In genomic region chr12:132261328-132262138, GRCh38 we compare ENCODE assay signal across 19 cellular contexts.
DNase-seq lines count a peak whose midpoint lies in the region; ATAC-seq, FAIRE-seq and TF ChIP-seq lines count a peak whose summit lies in the region.
"Had no signal": no experiment of that assay in that cellular context is flagged by ENCODE, and none has a peak within 500 bp of the region (broad histone marks: within the 10 kb centered on the region; RNA-seq: fewer than 3 reads in every experiment).

No MANE protein-coding gene starts in this region.

- H3K79me1 ChIP-seq in H1 (ENCODE audit: low read depth, low read length), result no peaks in the 10 kb centered on the region

- H2AFZ ChIP-seq in H1 (ENCODE audit: low read length) (no peak overlapping the region), osteoblast (ENCODE audit: low read length) (no peak overlapping the region)

- no peak overlapping the region for H2AK5ac ChIP-seq in H1 (ENCODE audit: low read depth, low read length)

- TF ChIP-seq CTCF in HEK293 (tag by site-specific recombination; IDR thresholded peaks at IDR 0.05) (no peak), H1 (IDR thresholded peaks at IDR 0.05; ENCODE audit: control extremely low read depth in 1 of 3, insufficient read depth in 1 of 3, low read depth in 1 of 3, low read length in 3 of 3) (no peak), osteoblast (IDR thresholded peaks at IDR 0.05; ENCODE audit: extremely low read depth, low read depth, low read length) (no peak)
- no peak for TF ChIP-seq CTCF in activated CD8-positive, alpha-beta T cell treated with anti-CD3 and anti-CD28 coated beads for 36 hours (IDR thresholded peaks at IDR 0.05)

- H3K27ac ChIP-seq in BLaER1 (no peak overlapping the region), HEK293 (ENCODE audit: extremely low read depth, low read depth, low read length) (no peak overlapping the region), H1 (ENCODE audit: low read depth, low read length) (no peak overlapping the region), osteoblast (ENCODE audit: low read depth, low read length) (no peak overlapping the region)

- no peak overlapping the region for H4K5ac ChIP-seq in H1 (ENCODE audit: insufficient read length, low read depth, low read length)

- CTCF ChIA-PET in HEK293 (lab: Yijun Ruan, JAX) (no interaction called here), H1 (lab: Charles Lee; ENCODE audit: partially characterized antibody) (interaction anchor here (0.6 to 2.6 kb wide), 10 partner anchors 12 to 457 kb away, joined by 3 to 9 read pairs (median 3); no protein-coding TSS in a partner anchor)
- CTCF ChIA-PET in activated CD8-positive, alpha-beta T cell treated with anti-CD3 and anti-CD28 coated beads for 36 hours (lab: Charles Lee), result no interaction called here

- no peak overlapping the region for H3K27ac Mint-ChIP-seq in activated CD8-positive, alpha-beta T cell treated with anti-CD3 and anti-CD28 coated beads for 36 hours

- H3K4ac ChIP-seq in H1 (replicated peaks; ENCODE audit: insufficient read length, low read depth, low read length), result no peak overlapping the region

- POLR2A ChIA-PET in HEK293 (lab: Yijun Ruan, JAX), result no interaction called here
- POLR2A ChIA-PET in H1 (lab: Charles Lee; ENCODE audit: partially characterized antibody), result no interaction called here
- POLR2A ChIA-PET in activated CD8-positive, alpha-beta T cell treated with anti-CD3 and anti-CD28 coated beads for 36 hours (lab: Charles Lee), result no interaction called here

- H2BK120ac ChIP-seq in H1 (replicated peaks; ENCODE audit: low read depth, low read length), result no peak overlapping the region

- 0 out of 2 replicates have a peak overlapping the region, but pooled peaks have one; percentile 16 for H2BK15ac ChIP-seq in H1 (ENCODE audit: low read length)

- H3K36me3 ChIP-seq in BLaER1 (no peaks in the 10 kb centered on the region), HEK293 (ENCODE audit: control insufficient read depth in 2 of 2, insufficient read depth in 1 of 2, low read length in 2 of 2) (no peaks in the 10 kb centered on the region), H1 (ENCODE audit: control insufficient read depth in 2 of 4, insufficient read depth in 4 of 4, low read length in 3 of 4) (no peaks in the 10 kb centered on the region), osteoblast (ENCODE audit: insufficient read depth, low read length) (no peaks in the 10 kb centered on the region)

- no peaks in the 10 kb centered on the region for H3K9me3 Mint-ChIP-seq in activated CD8-positive, alpha-beta T cell treated with anti-CD3 and anti-CD28 coated beads for 36 hours

- FAIRE-seq in H1 (lab: Jason Lieb, UNC), result no peak
- FAIRE-seq: GM12892 had no signal

- H2BK5ac ChIP-seq in H1 (ENCODE audit: low read depth, low read length), result no peak overlapping the region

- H4K20me1 ChIP-seq in BLaER1, result no peaks in the 10 kb centered on the region
- peaks cover 0 to 1% of the 10 kb centered on the region in 2 experiments for H4K20me1 ChIP-seq in H1 (replicated peaks in 1 of 2; ENCODE audit: control insufficient read depth in 1 of 2, insufficient read depth in 2 of 2, low read length in 2 of 2)
- no peaks in the 10 kb centered on the region for H4K20me1 ChIP-seq in osteoblast (ENCODE audit: insufficient read depth, low read length)

- no peaks in the 10 kb centered on the region for H3K4me1 Mint-ChIP-seq in activated CD8-positive, alpha-beta T cell treated with anti-CD3 and anti-CD28 coated beads for 36 hours (ENCODE audit: low read depth)

- intact Hi-C loops in activated CD8-positive, alpha-beta T cell treated with anti-CD3 and anti-CD28 coated beads for 36 hours (cut with micrococcal nuclease), result no loop called here

- no peak overlapping the region for H3K14ac ChIP-seq in H1 (ENCODE audit: insufficient read length)

- no peak overlapping the region for H3K23ac ChIP-seq in H1 (ENCODE audit: insufficient read length)

- no peak for TF ChIP-seq POLR2A in H1 (IDR thresholded peaks at IDR 0.05; ENCODE audit: control extremely low read depth in 1 of 2, low read depth in 2 of 2, low read length in 2 of 2)

- H3K79me2 ChIP-seq in H1 (ENCODE audit: control insufficient read depth in 1 of 2, insufficient read depth in 2 of 2, low read length in 2 of 2), result no peaks in the 10 kb centered on the region
- H3K79me2 ChIP-seq in osteoblast (ENCODE audit: insufficient read depth, low read length), result no peaks in the 10 kb centered on the region

- H3K4me2 ChIP-seq in BLaER1 (peak overlapping the region; percentile 58), H1 (ENCODE audit: insufficient read depth in 1 of 2, low read depth in 2 of 2, low read length in 2 of 2) (no peak overlapping the region), osteoblast (ENCODE audit: insufficient read depth, low read length) (no peak overlapping the region)

- peak overlapping the region; percentile 23; the same call in 1 of the 2 replicates for H4K8ac ChIP-seq in H1 (ENCODE audit: extremely low read depth, insufficient read depth, low read length)

- no peaks in the 10 kb centered on the region for H3K36me3 Mint-ChIP-seq in activated CD8-positive, alpha-beta T cell treated with anti-CD3 and anti-CD28 coated beads for 36 hours (ENCODE audit: low read depth)

- no peaks in the 10 kb centered on the region for H3K23me2 ChIP-seq in H1 (ENCODE audit: low read depth, low read length)

- no peaks in the 10 kb centered on the region for H3K9me3 ChIP-seq in BLaER1
- H3K9me3 ChIP-seq in HEK293 (ENCODE audit: control insufficient read depth, insufficient read depth, low read depth, low read length), result no peaks in the 10 kb centered on the region
- H3K9me3 ChIP-seq in H1 (ENCODE audit: insufficient read depth in 2 of 2, low read depth in 1 of 2, low read length in 1 of 2), result no peaks in the 10 kb centered on the region
- H3K9me3 ChIP-seq in osteoblast (ENCODE audit: low read depth, low read length), result no peaks in the 10 kb centered on the region

- no peak for TF ChIP-seq EP300 in H1 (IDR thresholded peaks at IDR 0.05; ENCODE audit: borderline replicate concordance in 1 of 2, low read depth in 2 of 2, low read length in 2 of 2)

- H3K4me3 Mint-ChIP-seq in activated CD8-positive, alpha-beta T cell treated with anti-CD3 and anti-CD28 coated beads for 36 hours, result no peak overlapping the region

- no peak overlapping the region for H3K56ac ChIP-seq in H1 (replicated peaks; ENCODE audit: insufficient read length, low read depth, low read length)

- 93% methylated on average over 12 of the region's 13 CpGs; no CpG with 5 or more reads in 1 of the 2 experiments for WGBS in H1 (ENCODE audit: extremely low coverage in 1 of 2, insufficient coverage in 1 of 2, insufficient read length in 1 of 2, insufficient replicate concordance in 2 of 2, low coverage in 1 of 2, low lambda C conversion rate in 2 of 2, missing lambda C conversion rate in 1 of 2), 2 experiments

- no peak overlapping the region for H3K18ac ChIP-seq in H1 (ENCODE audit: extremely low read depth, low read length)

- no peak for TF ChIP-seq RAD21 in H1 (IDR thresholded peaks at IDR 0.05 in 1 of 2, conservative IDR thresholded peaks at IDR 0.05 in 1 of 2; ENCODE audit: low read depth in 2 of 2, low read length in 2 of 2)

- H2BK12ac ChIP-seq in H1 (ENCODE audit: low read depth, low read length), result no peak overlapping the region

- H3K27me3 Mint-ChIP-seq in activated CD8-positive, alpha-beta T cell treated with anti-CD3 and anti-CD28 coated beads for 36 hours, result peaks cover 3% of the 10 kb centered on the region

- H3K4me3 ChIP-seq in BLaER1 (no peak overlapping the region), HEK293 (ENCODE audit: low read depth, low read length) (no peak overlapping the region), H1 (ENCODE audit: extremely low read depth in 1 of 4, insufficient read depth in 2 of 4, low read depth in 3 of 4, low read length in 4 of 4) (no peak overlapping the region), osteoblast (ENCODE audit: insufficient read depth, low read length) (no peak overlapping the region)

- H4K91ac ChIP-seq in H1 (replicated peaks; ENCODE audit: insufficient read length, low read length), result no peak overlapping the region

- no peak for ATAC-seq in activated CD8-positive, alpha-beta T cell treated with anti-CD3 and anti-CD28 coated beads for 36 hours

- no peak overlapping the region for H2BK20ac ChIP-seq in H1 (ENCODE audit: low read length)

- H3K4me1 ChIP-seq in BLaER1, result peaks cover 43% of the 10 kb centered on the region
- no peaks in the 10 kb centered on the region for H3K4me1 ChIP-seq in HEK293 (ENCODE audit: control insufficient read depth, insufficient read depth, low read length)
- H3K4me1 ChIP-seq in H1 (replicated peaks in 1 of 4; ENCODE audit: control insufficient read depth in 3 of 4, insufficient read depth in 4 of 4, low read length in 3 of 4), result no peaks in the 10 kb centered on the region; a peak in 1 of 7 replicates
- H3K4me1 ChIP-seq in osteoblast (ENCODE audit: insufficient read depth, low read length), result no peaks in the 10 kb centered on the region

- H3K9ac ChIP-seq in BLaER1, result no peak overlapping the region
- H3K9ac ChIP-seq in H1 (replicated peaks in 1 of 4; ENCODE audit: extremely low read depth in 1 of 4, low read depth in 3 of 4, low read length in 3 of 4), result no peak overlapping the region

- H3K27me3 ChIP-seq in BLaER1 (no peaks in the 10 kb centered on the region), H1 (replicated peaks in 1 of 4; ENCODE audit: control insufficient read depth in 3 of 4, extremely low read depth in 1 of 4, insufficient read depth in 3 of 4, low read length in 3 of 4) (peaks cover 0 to 9% (median 5%) of the 10 kb centered on the region in 4 experiments; a peak in 4 of 7 replicates), osteoblast (ENCODE audit: insufficient read depth, low read length) (no peaks in the 10 kb centered on the region)

- no peak for DNase-seq in H1 (ENCODE audit: low read depth in 1 of 2, low spot score in 2 of 2)
- DNase-seq in osteoblast (ENCODE audit: insufficient read length, low spot score, missing footprints), result peak; percentile 78
- DNase-seq in activated effector memory CD4-positive, alpha-beta T cell treated with Interleukin-2 at 50 U/mL for 16 hours, result no peak
- DNase-seq in NOMO-1 (lab: John Stamatoyannopoulos, UW; ENCODE audit: unreplicated experiment in 2 of 2), result no peak
- DNase-seq in activated CD8-positive, alpha-beta T cell treated with anti-CD3 and anti-CD28 coated beads for 36 hours, result no peak
- DNase-seq: DMS153, DND-41, H7, KG1, NCI-H1092, NCI-H1417 treated with DMSO at 0.1 percent for 48 hours, NCI-H1694 treated with DMSO at 0.1 percent for 48 hours, NCI-H2081, NCI-H2227 treated with DMSO at 0.1 percent for 48 hours, NCI-H526 treated with DMSO at 0.1 percent for 48 hours, SHP77 had no signal

TF ChIP-seq in HEK293, 187 proteins besides CTCF, POLR2A, EP300 and RAD21 (continues in another document):
- TF ChIP-seq ZNF354C (tag by site-specific recombination; IDR thresholded peaks at IDR 0.05; ENCODE audit: borderline replicate concordance, low read depth), result no peak

TF ChIP-seq in H1, 55 proteins besides CTCF, POLR2A, EP300 and RAD21:
- no peak for TF ChIP-seq SP1 (IDR thresholded peaks at IDR 0.05; ENCODE audit: low read depth, low read length)
- no peak for TF ChIP-seq CHD1 (IDR thresholded peaks at IDR 0.05; ENCODE audit: low read depth, low read length)
- TF ChIP-seq SAP30 (IDR thresholded peaks at IDR 0.05; ENCODE audit: insufficient read depth, insufficient replicate concordance, low read length), result no peak
- TF ChIP-seq TCF12 (IDR thresholded peaks at IDR 0.05; ENCODE audit: low read depth, low read length), result no peak
- no peak for TF ChIP-seq SIN3A (conservative IDR thresholded peaks at IDR 0.05 in 1 of 2, IDR thresholded peaks at IDR 0.05 in 1 of 2; ENCODE audit: low read depth in 1 of 2, low read length in 2 of 2)
TF ChIP-seq in H1: peak in this region for 0.
